15 cellular contexts compared by ENCODE assay signal in genomic region chr3:170815930-170816329, GRCh38.
"Had no signal": no experiment of that assay in that cellular context is flagged by ENCODE, and none has a peak within 500 bp of the region (broad histone marks: within the 10 kb centered on the region; RNA-seq: fewer than 3 reads in every experiment).

No MANE protein-coding gene starts in this region.

- DNase-seq: activated CD4-positive, alpha-beta T cell treated with anti-CD3 and anti-CD28 coated beads for 4 hours; activated CD4-positive, alpha-beta T cell treated with anti-CD3 and anti-CD28 coated beads, Interleukin-2, amount 50 U/mL, for 4 hours; activated CD8-positive, alpha-beta memory T cell treated with anti-CD3 and anti-CD28 coated beads, Interleukin-2, amount 50 U/mL, for 48 hours; activated CD8-positive, alpha-beta T cell treated with anti-CD3 and anti-CD28 coated beads, Interleukin-2, amount 10 ng/mL, durations not matched to agents 7 days and 5 days; activated effector memory CD4-positive, alpha-beta T cell treated with anti-CD3 and anti-CD28 coated beads, Interleukin-2, amount 50 U/mL, for 16 hours; activated naive CD4-positive, alpha-beta T cell treated with Interleukin-2 at 50 U/mL for 16 hours; activated naive CD8-positive, alpha-beta T cell treated with anti-CD3 and anti-CD28 coated beads for 36 hours; activated T-cell treated with anti-CD3 and anti-CD28 coated beads, Interleukin-2, amount 50 U/mL, for 4 hours; Kasumi-1; NCI-H1436 treated with DMSO at 0.1 percent for 48 hours; SHP77 treated with DMSO at 0.1 percent for 48 hours; T-helper 2 cell; T1000 had no signal

- H3K36me3 ChIP-seq: brain microvascular endothelial cell, cardiac muscle cell had no signal

- H3K27me3 ChIP-seq: brain microvascular endothelial cell, cardiac muscle cell had no signal

- H3K27ac ChIP-seq: brain microvascular endothelial cell, cardiac muscle cell had no signal

- H3K4me3 ChIP-seq: cardiac muscle cell had no signal
